Comparison of ENCODE assay signal across 21 cellular contexts in the genomic region with DNA sequence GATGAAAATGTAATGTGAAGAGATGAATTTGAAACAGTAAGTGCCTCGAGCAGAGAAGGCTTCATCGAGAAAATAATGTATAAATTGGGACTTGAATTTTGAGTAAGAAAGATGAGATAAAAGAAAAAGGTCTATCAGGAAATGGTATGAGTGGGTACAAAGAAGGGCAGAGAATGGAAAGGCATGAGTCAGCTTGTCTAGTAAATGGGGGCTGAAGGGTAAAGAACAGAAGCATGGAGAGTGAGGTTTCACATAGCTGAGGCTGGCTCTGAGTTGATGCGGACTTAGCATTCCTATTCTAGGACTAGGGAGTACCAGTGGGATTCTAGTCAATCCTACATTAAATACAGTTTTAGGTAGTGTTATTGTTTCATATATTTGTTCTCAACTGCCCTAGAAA.
DNase-seq lines count a peak whose midpoint lies in the region; ATAC-seq, FAIRE-seq and TF ChIP-seq lines count a peak whose summit lies in the region.
"Had no signal": no experiment of that assay in that cellular context is flagged by ENCODE, and none has a peak within 500 bp of the region (broad histone marks: within the 10 kb centered on the region; RNA-seq: fewer than 3 reads in every experiment).

No MANE protein-coding gene starts in this region.

- H3K4me3 ChIP-seq in CD8-positive, alpha-beta memory T cell (ENCODE audit: low read length) = no peak overlapping the region
- H3K4me3 ChIP-seq in keratinocyte (ENCODE audit: control insufficient read depth in 2 of 3, extremely low read depth in 1 of 3, insufficient read depth in 2 of 3, low read depth in 1 of 3, low read length in 3 of 3) (no peak overlapping the region), left lung (no peak overlapping the region)
- H3K4me3 ChIP-seq: A549, MG63 had no signal

- no peaks in the 10 kb centered on the region for H3K9me3 ChIP-seq in CD8-positive, alpha-beta memory T cell (ENCODE audit: low read length)
- H3K9me3 ChIP-seq in keratinocyte (ENCODE audit: control insufficient read depth, low read depth, low read length) = no peaks in the 10 kb centered on the region
- no peaks in the 10 kb centered on the region for H3K9me3 ChIP-seq in left lung
- H3K9me3 ChIP-seq: A549, MG63 had no signal

- H3K4me3 Mint-ChIP-seq in activated T-cell treated with anti-CD3 and anti-CD28 coated beads, Interleukin-2, amount 50 U/mL, for 4 hours = no peak overlapping the region
- no peak overlapping the region for H3K4me3 Mint-ChIP-seq in CD8-positive, alpha-beta memory T cell
- H3K4me3 Mint-ChIP-seq in activated CD4-positive, alpha-beta memory T cell treated with anti-CD3 and anti-CD28 coated beads, Interleukin-2, amount 10 ng/mL, durations not matched to agents 7 days and 5 days = no peak overlapping the region

- intact Hi-C loops in left lung (cut with DNase I) = no loop called here

- CTCF ChIA-PET in CD8-positive, alpha-beta memory T cell (lab: Charles Lee) = no interaction called here
- CTCF ChIA-PET in activated CD4-positive, alpha-beta memory T cell treated with anti-CD3 and anti-CD28 coated beads, Interleukin-2, amount 10 ng/mL, durations not matched to agents 7 days and 5 days (lab: Charles Lee) = no interaction called here

- POLR2A ChIA-PET in CD8-positive, alpha-beta memory T cell (lab: Charles Lee) = no interaction called here
- POLR2A ChIA-PET in activated CD4-positive, alpha-beta memory T cell treated with anti-CD3 and anti-CD28 coated beads, Interleukin-2, amount 10 ng/mL, durations not matched to agents 7 days and 5 days (lab: Charles Lee) = no interaction called here

- H3K79me2 ChIP-seq in keratinocyte (ENCODE audit: control insufficient read depth, insufficient read depth, low read length) = no peaks in the 10 kb centered on the region

- H3K27me3 Mint-ChIP-seq in activated T-cell treated with anti-CD3 and anti-CD28 coated beads, Interleukin-2, amount 50 U/mL, for 4 hours (ENCODE audit: low read depth) = no peaks in the 10 kb centered on the region
- no peaks in the 10 kb centered on the region for H3K27me3 Mint-ChIP-seq in CD8-positive, alpha-beta memory T cell
- no peaks in the 10 kb centered on the region for H3K27me3 Mint-ChIP-seq in activated CD4-positive, alpha-beta memory T cell treated with anti-CD3 and anti-CD28 coated beads, Interleukin-2, amount 10 ng/mL, durations not matched to agents 7 days and 5 days

- no peaks in the 10 kb centered on the region for H3K4me1 ChIP-seq in CD8-positive, alpha-beta memory T cell (ENCODE audit: insufficient read depth, low read length)
- H3K4me1 ChIP-seq in keratinocyte (ENCODE audit: control insufficient read depth, extremely low read depth, insufficient read depth, low read length) (peaks cover 2% of the 10 kb centered on the region), left lung (no peaks in the 10 kb centered on the region)
- H3K4me1 ChIP-seq: A549 had no signal

- H3K36me3 ChIP-seq in CD8-positive, alpha-beta memory T cell (ENCODE audit: insufficient read depth, low read length) = peaks cover 26% of the 10 kb centered on the region
- H3K36me3 ChIP-seq in keratinocyte (ENCODE audit: control insufficient read depth in 2 of 2, extremely low read depth in 1 of 2, insufficient read depth in 2 of 2, low read length in 2 of 2) = peaks cover 9 to 25% of the 10 kb centered on the region in 2 experiments
- peaks cover 0 to 80% of the 10 kb centered on the region in 2 donors for H3K36me3 ChIP-seq in left lung

- dilution Hi-C loops in keratinocyte (cut with MboI; ENCODE audit: extremely low pct_ligation_motif_present, low sequenced_read_pairs) = no loop called here

- no peak for DNase-seq in activated T-cell treated with anti-CD3 and anti-CD28 coated beads, Interleukin-2, amount 50 U/mL, for 4 hours
- DNase-seq in activated T-cell treated with anti-CD3 and anti-CD28 coated beads for 4 hours (no peak), keratinocyte (ENCODE audit: low read depth, low spot score) (no peak), left lung (no peak)
- no peak for DNase-seq in CD8-positive, alpha-beta memory T cell
- DNase-seq in activated CD4-positive, alpha-beta memory T cell treated with anti-CD3 and anti-CD28 coated beads, Interleukin-2, amount 10 ng/mL, durations not matched to agents 7 days and 5 days = no peak
- DNase-seq: EL, H7, IMR-90, Karpas-422, MG63, NCI-H1092, NCI-H146, NCI-H2081 treated with DMSO at 0.1 percent for 48 hours, NCI-H510A, NCI-H774, PC-3 had no signal

- FAIRE-seq in keratinocyte (lab: Jason Lieb, UNC) = peak; percentile 59
- FAIRE-seq: A549 had no signal

- no peak overlapping the region for H3K9ac ChIP-seq in keratinocyte (ENCODE audit: control insufficient read depth, extremely low read depth, insufficient read depth, low read length)

- no peak overlapping the region for H3K27ac ChIP-seq in CD8-positive, alpha-beta memory T cell (ENCODE audit: low read depth, low read length)
- H3K27ac ChIP-seq in keratinocyte (ENCODE audit: control insufficient read depth, insufficient read depth, low read length) = no peak overlapping the region
- no peak overlapping the region for H3K27ac ChIP-seq in left lung
- H3K27ac ChIP-seq: A549, C4-2B, RWPE1 had no signal

- no peaks in the 10 kb centered on the region for H3K9me1 ChIP-seq in keratinocyte (ENCODE audit: control insufficient read depth, extremely low read depth, insufficient read depth, low read length)

- peaks cover 10% of the 10 kb centered on the region for H3K4me1 Mint-ChIP-seq in activated T-cell treated with anti-CD3 and anti-CD28 coated beads, Interleukin-2, amount 50 U/mL, for 4 hours (ENCODE audit: low read depth)
- peaks cover 0 to 8% (median 0%) of the 10 kb centered on the region in 3 donors for H3K4me1 Mint-ChIP-seq in CD8-positive, alpha-beta memory T cell
- H3K4me1 Mint-ChIP-seq in activated CD4-positive, alpha-beta memory T cell treated with anti-CD3 and anti-CD28 coated beads, Interleukin-2, amount 10 ng/mL, durations not matched to agents 7 days and 5 days = peaks cover 5% of the 10 kb centered on the region

- H3K4me2 ChIP-seq in keratinocyte (ENCODE audit: control insufficient read depth, extremely low read depth, insufficient read depth, low read depth, low read length) = no peak overlapping the region
- H3K4me2 ChIP-seq: A549 had no signal

- TF ChIP-seq CTCF in keratinocyte (optimal IDR thresholded peaks at IDR 0.05 in 1 of 3, IDR thresholded peaks at IDR 0.05 in 1 of 3, conservative IDR thresholded peaks at IDR 0.05 in 1 of 3; ENCODE audit: extremely low read depth in 1 of 3, insufficient read depth in 2 of 3, low read length in 3 of 3) = no peak
- TF ChIP-seq CTCF in left lung (IDR thresholded peaks at IDR 0.05) = no peak

- peak overlapping the region in 6 of 8 donors; percentile 10 to 64 (median 48) for H3K27ac Mint-ChIP-seq in CD8-positive, alpha-beta memory T cell
- peak overlapping the region; percentile 17 for H3K27ac Mint-ChIP-seq in activated CD4-positive, alpha-beta memory T cell treated with anti-CD3 and anti-CD28 coated beads, Interleukin-2, amount 10 ng/mL, durations not matched to agents 7 days and 5 days

- ATAC-seq in activated T-cell treated with anti-CD3 and anti-CD28 coated beads, Interleukin-2, amount 50 U/mL, for 4 hours = peak; percentile 66 to 70
- ATAC-seq in left lung (no peak), GM21825 (IDR thresholded peaks at IDR 0.05; ENCODE audit: unreplicated experiment) (no peak)
- ATAC-seq: A549, PC-3 had no signal

- no peaks in the 10 kb centered on the region for H3K9me3 Mint-ChIP-seq in activated T-cell treated with anti-CD3 and anti-CD28 coated beads, Interleukin-2, amount 50 U/mL, for 4 hours
- no peaks in the 10 kb centered on the region for H3K9me3 Mint-ChIP-seq in CD8-positive, alpha-beta memory T cell
- H3K9me3 Mint-ChIP-seq in activated CD4-positive, alpha-beta memory T cell treated with anti-CD3 and anti-CD28 coated beads, Interleukin-2, amount 10 ng/mL, durations not matched to agents 7 days and 5 days = no peaks in the 10 kb centered on the region

- H4K20me1 ChIP-seq in keratinocyte (ENCODE audit: control insufficient read depth, extremely low read depth, insufficient read depth, low read length) = no peaks in the 10 kb centered on the region

- H3K36me3 Mint-ChIP-seq in activated T-cell treated with anti-CD3 and anti-CD28 coated beads, Interleukin-2, amount 50 U/mL, for 4 hours (ENCODE audit: insufficient read depth) = peaks cover 44% of the 10 kb centered on the region
- peaks cover 20 to 82% (median 40%) of the 10 kb centered on the region in 3 donors for H3K36me3 Mint-ChIP-seq in CD8-positive, alpha-beta memory T cell
- H3K36me3 Mint-ChIP-seq in activated CD4-positive, alpha-beta memory T cell treated with anti-CD3 and anti-CD28 coated beads, Interleukin-2, amount 10 ng/mL, durations not matched to agents 7 days and 5 days (ENCODE audit: low read depth) = peaks cover 68% of the 10 kb centered on the region

- no peak overlapping the region for H2AFZ ChIP-seq in keratinocyte (ENCODE audit: control insufficient read depth, low read length)

- no peaks in the 10 kb centered on the region for H3K27me3 ChIP-seq in CD8-positive, alpha-beta memory T cell (ENCODE audit: insufficient read depth, low read length, poor library complexity, severe bottlenecking)
- H3K27me3 ChIP-seq in keratinocyte (ENCODE audit: control insufficient read depth, extremely low read depth, insufficient read depth, low read length) (no peaks in the 10 kb centered on the region), left lung (no peaks in the 10 kb centered on the region)
- H3K27me3 ChIP-seq: MG63 had no signal

Comparison
In these comparisons a context has a peak if more than half of its experiments do, and no peak if none do; other contexts are left out.
1. ATAC-seq: peak in activated T-cell treated with anti-CD3 and anti-CD28 coated beads, Interleukin-2, amount 50 U/mL, for 4 hours (2 of 2); none in left lung (single experiment) and GM21825 (single experiment).